11 cellular contexts compared by ENCODE assay signal in genomic region chr6:43077981-43078411, GRCh38. TPM values are rescaled to one million over a fixed set of nuclear protein-coding genes. Genes with fewer than 3 reads are reported as not detected.
DNase-seq lines count a peak whose midpoint lies in the region; ATAC-seq and TF ChIP-seq lines count a peak whose summit lies in the region.
"Had no signal": no experiment of that assay in that cellular context is flagged by ENCODE, and none has a peak within 500 bp of the region (broad histone marks: within the 10 kb centered on the region; RNA-seq: fewer than 3 reads in every experiment).

No MANE protein-coding gene starts in this region.

- WGBS in ovary, 3 donors = 36 to 49% (median 37%) methylated on average over 4 of the region's 4 CpGs

- H3K36me3 ChIP-seq in RWPE2 (ENCODE audit: low read depth) = no peaks in the 10 kb centered on the region
- no peaks in the 10 kb centered on the region for H3K36me3 ChIP-seq in ovary

- no peak for ATAC-seq in RWPE2 (ENCODE audit: low read depth)
- ATAC-seq: left lobe of liver; stimulated activated naive CD8-positive, alpha-beta T cell treated with anti-CD3 and anti-CD28 coated beads, Interleukin-15, Interleukin-2, amounts not matched to agents 100 U/mL and 50 U/mL, for 24 hours had no signal

- H3K4me1 ChIP-seq in RWPE2 (ENCODE audit: insufficient read depth, poor library complexity, severe bottlenecking) (peaks cover 11% of the 10 kb centered on the region), ovary (ENCODE audit: insufficient read depth) (peaks cover 18% of the 10 kb centered on the region)

- no peak for TF ChIP-seq CTCF in RWPE2 (IDR thresholded peaks at IDR 0.05; ENCODE audit: poor library complexity, severe bottlenecking)
- TF ChIP-seq CTCF in ovary (IDR thresholded peaks at IDR 0.05) = no peak

- H3K27ac ChIP-seq in RWPE2 (ENCODE audit: poor library complexity, severe bottlenecking) (peak overlapping the region; percentile 57), ovary (no peak overlapping the region)

- DNase-seq in EH (ENCODE audit: low read depth) (peak; percentile 91), RWPE2 (ENCODE audit: low spot score) (no peak), fibroblast of peridontal ligament (ENCODE audit: extremely low read depth) (peak; percentile 64), ovary (no peak), NCI-H526 (lab: John Stamatoyannopoulos, UW) (no peak), T-helper 2 cell (no peak), T-helper 9 cell (no peak), HPDE6-E6E7 (ENCODE audit: extremely low spot score) (no peak)
- DNase-seq: stimulated activated CD4-positive, alpha-beta T cell treated with anti-CD3 and anti-CD28 coated beads, Interleukin-12 subunit alpha, Interleukin-12 subunit beta, amount 100 ng/mL, for 4 hours; stimulated activated naive CD8-positive, alpha-beta T cell treated with anti-CD3 and anti-CD28 coated beads, Interleukin-15, Interleukin-2, amounts not matched to agents 100 U/mL and 50 U/mL, for 24 hours had no signal

- no peak overlapping the region for H3K4me3 ChIP-seq in RWPE2 (ENCODE audit: severe bottlenecking)
- H3K4me3 ChIP-seq in ovary = peak overlapping the region; percentile 68

- TF ChIP-seq EP300 in ovary (IDR thresholded peaks at IDR 0.05) = no peak

- intact Hi-C loops in ovary (cut with DNase I) = loop anchor here in 2 of 4 donors (5.0 to 10.0 kb wide), 2 partner anchors 44 to 47 kb away; no protein-coding TSS in a partner anchor

- H3K9me3 ChIP-seq in RWPE2 (ENCODE audit: severe bottlenecking) (no peaks in the 10 kb centered on the region), ovary (no peaks in the 10 kb centered on the region)

- TF ChIP-seq POLR2A in ovary (IDR thresholded peaks at IDR 0.05) = no peak

- H3K27me3 ChIP-seq in RWPE2 (ENCODE audit: insufficient read depth, poor library complexity, severe bottlenecking) (no peaks in the 10 kb centered on the region), ovary (no peaks in the 10 kb centered on the region)

RNA-seq across cellular contexts. Expression of gene PTK7, which starts 1.9 kb away (rescaled TPM):
- total RNA-seq in ovary = 100 to 1,000 TPM in 4 of 7 donors, 10 to 100 TPM in 3; 65.7 to 167 (median 105) TPM
- polyA plus RNA-seq in ovary = 10 to 100 TPM; 44.4 to 79.6 TPM

RNA-seq across cellular contexts. Expression of gene KLC4, which starts 18.6 kb away (rescaled TPM):
- total RNA-seq in ovary = 10 to 100 TPM; 17.8 to 29.8 (median 24.7) TPM
- polyA plus RNA-seq in ovary = 10 to 100 TPM; 14.7 to 27.2 TPM

RNA-seq across cellular contexts. Expression of gene MRPL2, which starts 18.8 kb away (rescaled TPM):
- total RNA-seq in ovary = 10 to 100 TPM; 11.5 to 56.7 (median 47.3) TPM
- 10 to 100 TPM; 37.2 to 55.6 TPM for polyA plus RNA-seq in ovary

RNA-seq across cellular contexts. Expression of gene CUL7, which starts 24.3 kb away (rescaled TPM):
- 10 to 100 TPM; 15.6 to 29.1 (median 25.0) TPM for total RNA-seq in ovary
- 10 to 100 TPM in 1 of 2 donors, 1 to 10 TPM in 1; 9.3 to 13.9 TPM for polyA plus RNA-seq in ovary

RNA-seq across cellular contexts. Expression of gene RRP36, which starts 56.6 kb away (rescaled TPM):
- total RNA-seq in ovary = 10 to 100 TPM; 24.7 to 50.4 (median 36.0) TPM
- 10 to 100 TPM; 23.6 to 58.7 TPM for polyA plus RNA-seq in ovary

Comparison
In these comparisons a context has a peak if more than half of its experiments do, and no peak if none do; other contexts are left out.
1. DNase-seq: peak in EH (single experiment) and fibroblast of peridontal ligament (single experiment); none in RWPE2 (single experiment), ovary (0 of 5), NCI-H526 (0 of 2), T-helper 2 cell (0 of 5), T-helper 9 cell (single experiment) and HPDE6-E6E7 (single experiment).